In the genomic region with DNA sequence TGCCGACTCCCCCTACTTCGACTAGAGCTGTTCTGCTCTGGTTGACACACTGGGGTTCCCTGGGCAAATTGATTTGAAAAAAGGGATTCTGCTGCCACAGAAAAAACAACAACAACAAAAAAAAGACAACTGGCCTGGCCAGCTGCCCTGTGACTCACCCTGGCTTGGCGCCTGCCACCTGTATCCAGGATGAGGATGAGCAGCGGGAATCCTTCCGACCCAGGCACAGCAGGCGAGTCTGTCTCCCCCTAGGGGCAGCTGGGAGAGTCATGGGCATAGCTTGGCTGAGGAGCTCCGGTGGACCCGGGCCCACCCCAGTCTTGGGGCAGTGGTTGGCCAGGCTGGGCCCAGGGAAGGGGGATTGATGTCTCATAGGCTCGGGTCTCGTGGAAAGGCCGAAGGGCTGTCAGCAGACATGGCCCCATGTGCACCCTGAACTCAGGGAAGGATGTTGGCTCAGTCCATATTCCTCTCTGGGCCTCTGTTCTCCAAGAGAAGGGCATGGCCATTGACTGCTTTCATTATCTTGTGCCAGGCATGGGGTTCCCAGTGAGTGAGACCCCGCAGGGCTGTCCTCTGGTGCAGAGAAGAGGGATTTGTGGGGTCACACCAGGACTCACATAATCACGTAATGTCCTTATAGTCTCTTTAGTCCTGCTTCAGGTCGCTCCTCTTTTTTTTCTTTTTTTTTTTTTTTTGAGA, we compare ENCODE assay signal across 8 cellular contexts. TPM values are rescaled to one million over a fixed set of nuclear protein-coding genes. Genes with fewer than 3 reads are reported as not detected.
A peak's percentile ranks its signal among the peaks of the same experiment; 100 is the strongest.
DNase-seq lines count a peak whose midpoint lies in the region; ATAC-seq and TF ChIP-seq lines count a peak whose summit lies in the region.

No MANE protein-coding gene starts in this region.

- peak; percentile 93 for TF ChIP-seq CTCF in AG09309 (IDR thresholded peaks at IDR 0.05; ENCODE audit: control insufficient read depth, insufficient read depth, low read depth, low read length, missing control alignments)
- TF ChIP-seq CTCF in GM12872 (IDR thresholded peaks at IDR 0.05; ENCODE audit: insufficient read depth, low read depth, low read length): peak; percentile 93
- peak in 3 of 4 experiments; percentile 49 to 75 (median 65) for TF ChIP-seq CTCF in gastroesophageal sphincter (IDR thresholded peaks at IDR 0.05)

- no peak for TF ChIP-seq EP300 in gastroesophageal sphincter (IDR thresholded peaks at IDR 0.05)

- no peak overlapping the region for H3K27ac ChIP-seq in gastroesophageal sphincter

- no peaks in the 10 kb centered on the region for H3K27me3 Mint-ChIP-seq in activated T-helper 17 cell treated with anti-CD3 and anti-CD28 coated beads, Interleukin-2, amount 50 U/mL, for 72 hours

- H3K4me1 ChIP-seq in gastroesophageal sphincter: peaks cover 0 to 12% (median 0%) of the 10 kb centered on the region in 3 donors

- no peaks in the 10 kb centered on the region for H3K36me3 Mint-ChIP-seq in activated T-helper 17 cell treated with anti-CD3 and anti-CD28 coated beads, Interleukin-2, amount 50 U/mL, for 72 hours (ENCODE audit: low read depth)

- no peaks in the 10 kb centered on the region for H3K4me1 Mint-ChIP-seq in activated T-helper 17 cell treated with anti-CD3 and anti-CD28 coated beads, Interleukin-2, amount 50 U/mL, for 72 hours

- no peaks in the 10 kb centered on the region for H3K27me3 ChIP-seq in gastroesophageal sphincter

- H3K9me3 ChIP-seq in gastroesophageal sphincter: no peaks in the 10 kb centered on the region

- H3K4me3 ChIP-seq in AG09309 (ENCODE audit: control insufficient read depth, low read depth, low read length): no peak overlapping the region
- H3K4me3 ChIP-seq in gastroesophageal sphincter: no peak overlapping the region

- WGBS in gastroesophageal sphincter (ENCODE audit: low coverage in 1 of 2), 2 donors: 71 to 88% methylated on average over 3 to 4 of the region's 14 CpGs

- H3K4me3 Mint-ChIP-seq in activated T-helper 17 cell treated with anti-CD3 and anti-CD28 coated beads, Interleukin-2, amount 50 U/mL, for 72 hours: no peak overlapping the region

- DNase-seq in AG09309 (ENCODE audit: low read depth) (no peak), NCI-H460 (ENCODE audit: extremely low read depth, low read depth) (peak; percentile 39), occipital lobe (lab: John Stamatoyannopoulos, UW) (peak; percentile 66)

- H3K36me3 ChIP-seq in gastroesophageal sphincter: no peaks in the 10 kb centered on the region

- H3K9me3 Mint-ChIP-seq in activated T-helper 17 cell treated with anti-CD3 and anti-CD28 coated beads, Interleukin-2, amount 50 U/mL, for 72 hours: no peaks in the 10 kb centered on the region

- no peak for TF ChIP-seq POLR2A in gastroesophageal sphincter (IDR thresholded peaks at IDR 0.05)

- ATAC-seq in activated T-helper 17 cell treated with anti-CD3 and anti-CD28 coated beads, Interleukin-2, amount 50 U/mL, for 72 hours (replicated peaks): peak; percentile 68
- peak; percentile 48 for ATAC-seq in gastroesophageal sphincter
- no peak for ATAC-seq in HG03571 (IDR thresholded peaks at IDR 0.05; ENCODE audit: unreplicated experiment)
- ATAC-seq in GM18502 (IDR thresholded peaks at IDR 0.05; ENCODE audit: poor library complexity, unreplicated experiment): no peak

- no peak overlapping the region for H3K27ac Mint-ChIP-seq in activated T-helper 17 cell treated with anti-CD3 and anti-CD28 coated beads, Interleukin-2, amount 50 U/mL, for 72 hours

RNA-seq across cellular contexts. Expression of a gene that starts 10.4 kb away (rescaled TPM):
- total RNA-seq in NCI-H460 (2014; rRNA removed; shearing (Covaris generic)): 15.6 and 18.5 TPM in 2 replicates
- 30.4 and 42.0 TPM in 2 replicates for polyA plus RNA-seq in NCI-H460 (2014; cell fraction: nucleus; rRNA removed)
- 100 to 1,000 TPM; 193 to 216 TPM for total RNA-seq in activated T-helper 17 cell treated with anti-CD3 and anti-CD28 coated beads, Interleukin-2, amount 50 U/mL, for 72 hours
- total RNA-seq in gastroesophageal sphincter (100 to 1,000 TPM; 339 to 594 (median 409) TPM), occipital lobe (78.1 TPM)

RNA-seq across cellular contexts. Expression of a gene that starts 27.7 kb away (rescaled TPM):
- 6.9 and 9.5 TPM in 2 replicates for total RNA-seq in NCI-H460 (2014; rRNA removed; shearing (Covaris generic))
- 2.9 TPM in 2 replicates for polyA plus RNA-seq in NCI-H460 (2014; cell fraction: nucleus; rRNA removed)
- total RNA-seq in activated T-helper 17 cell treated with anti-CD3 and anti-CD28 coated beads, Interleukin-2, amount 50 U/mL, for 72 hours: 1 to 10 TPM; 5.0 to 5.2 TPM
- total RNA-seq in gastroesophageal sphincter: 10 to 100 TPM in 3 of 4 donors, 1 to 10 TPM in 1; 10.0 to 16.1 (median 14.6) TPM
- 17.3 TPM for total RNA-seq in occipital lobe

Comparison
In these comparisons a context has a peak if more than half of its experiments do, and no peak if none do; other contexts are left out.
1. ATAC-seq: peak in activated T-helper 17 cell treated with anti-CD3 and anti-CD28 coated beads, Interleukin-2, amount 50 U/mL, for 72 hours (single experiment) and gastroesophageal sphincter (single experiment); none in HG03571 (single experiment) and GM18502 (single experiment).
2. Peak in every context shown above with its lines, with median percentiles within 50 percentile points of each other: CTCF ChIP-seq.